Comparison of ENCODE assay signal across 9 cellular contexts in genomic region chr22:39380331-39380730, GRCh38. TPM values are rescaled to one million over a fixed set of nuclear protein-coding genes. Genes with fewer than 3 reads are reported as not detected.
"Had no signal": no experiment of that assay in that cellular context is flagged by ENCODE, and none has a peak within 500 bp of the region (broad histone marks: within the 10 kb centered on the region; RNA-seq: fewer than 3 reads in every experiment).

No MANE protein-coding gene starts in this region.

- H3K27me3 Mint-ChIP-seq: IgD-negative memory B cell had no signal

- FAIRE-seq: HepG2, HTR-8/SVneo had no signal

- H3K9me3 Mint-ChIP-seq: IgD-negative memory B cell had no signal

- H3K36me3 Mint-ChIP-seq: IgD-negative memory B cell had no signal

- H3K9ac ChIP-seq: KMS-11 had no signal

- H3K27ac ChIP-seq: HL-60, KMS-11 had no signal

- H3K4me2 ChIP-seq: KMS-11 had no signal

- DNase-seq: IMR-90, KBM-7, KG1 had no signal

- H3K4me3 Mint-ChIP-seq: IgD-negative memory B cell had no signal

- ATAC-seq: HepG2 had no signal

RNA-seq across cellular contexts. Expression of gene SYNGR1, which starts 30.5 kb away (rescaled TPM):
- total RNA-seq: HT-29 had no signal
